ENCODE assay signal across 10 cellular contexts in the genomic region with DNA sequence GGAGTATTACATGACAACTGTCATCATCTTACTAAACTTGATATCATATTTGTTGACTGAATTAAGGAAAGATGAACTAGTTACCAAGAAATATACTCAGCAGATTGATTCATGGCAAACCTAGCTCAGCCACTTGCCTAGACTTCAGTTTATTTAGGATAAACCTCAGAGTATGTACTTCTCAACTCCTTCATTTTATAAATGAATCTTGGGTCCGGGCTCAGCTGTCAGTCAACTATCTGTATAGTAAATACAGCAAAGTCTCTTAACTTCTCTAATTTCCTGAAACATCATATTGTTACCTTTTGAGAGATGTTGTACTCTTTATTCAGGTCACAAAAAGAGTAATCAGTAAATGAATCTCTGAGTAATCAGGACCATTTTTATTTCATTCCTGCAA.
DNase-seq lines count a peak whose midpoint lies in the region; ATAC-seq and TF ChIP-seq lines count a peak whose summit lies in the region.
"Had no signal": no experiment of that assay in that cellular context is flagged by ENCODE, and none has a peak within 500 bp of the region (broad histone marks: within the 10 kb centered on the region; RNA-seq: fewer than 3 reads in every experiment).

No MANE protein-coding gene starts in this region.

- H3K36me3 Mint-ChIP-seq in activated CD4-positive, alpha-beta T cell treated with anti-CD3 and anti-CD28 coated beads, Interleukin-2, amount 10 ng/mL, durations not matched to agents 24 days and 14 days (ENCODE audit: low read depth): peaks cover 76% of the 10 kb centered on the region

- ATAC-seq in left ventricle myocardium superior: no peak

- H3K9me3 Mint-ChIP-seq in activated CD4-positive, alpha-beta T cell treated with anti-CD3 and anti-CD28 coated beads, Interleukin-2, amount 10 ng/mL, durations not matched to agents 24 days and 14 days: no peaks in the 10 kb centered on the region

- peaks cover 74% of the 10 kb centered on the region for H3K4me1 Mint-ChIP-seq in activated CD4-positive, alpha-beta T cell treated with anti-CD3 and anti-CD28 coated beads, Interleukin-2, amount 10 ng/mL, durations not matched to agents 24 days and 14 days

- 54 to 79% (median 66%) methylated on average over 1 of the region's 1 CpG for WGBS in stomach, 5 donors

- TF ChIP-seq EP300 in stomach (IDR thresholded peaks at IDR 0.05): no peak

- H3K27me3 Mint-ChIP-seq in activated CD4-positive, alpha-beta T cell treated with anti-CD3 and anti-CD28 coated beads, Interleukin-2, amount 10 ng/mL, durations not matched to agents 24 days and 14 days: no peaks in the 10 kb centered on the region

- TF ChIP-seq CTCF in Peyer's patch (IDR thresholded peaks at IDR 0.05) (no peak), stomach (IDR thresholded peaks at IDR 0.05) (no peak)

- peaks cover 0 to 22% (median 12%) of the 10 kb centered on the region in 4 donors for H3K4me1 ChIP-seq in Peyer's patch
- H3K4me1 ChIP-seq in effector memory CD4-positive, alpha-beta T cell (ENCODE audit: control insufficient read depth, insufficient read depth, low read length, poor library complexity, severe bottlenecking): peaks cover 62% of the 10 kb centered on the region
- H3K4me1 ChIP-seq in stomach: peaks cover 20 to 66% (median 40%) of the 10 kb centered on the region in 4 donors

- intact Hi-C loops in activated CD4-positive, alpha-beta T cell treated with anti-CD3 and anti-CD28 coated beads, Interleukin-2, amount 10 ng/mL, durations not matched to agents 24 days and 14 days (cut with micrococcal nuclease): no loop called here
- intact Hi-C loops in stomach (cut with DNase I; ENCODE audit: low total_unique reads) (no loop called here), left ventricle myocardium superior (cut with micrococcal nuclease) (no loop called here)

- H3K27me3 ChIP-seq in Peyer's patch (no peaks in the 10 kb centered on the region), stomach (no peaks in the 10 kb centered on the region)
- no peaks in the 10 kb centered on the region for H3K27me3 ChIP-seq in effector memory CD4-positive, alpha-beta T cell (replicated peaks; ENCODE audit: control insufficient read depth, insufficient read depth, low read length, poor library complexity, severe bottlenecking)

- no peaks in the 10 kb centered on the region for H3K9me3 ChIP-seq in Peyer's patch
- H3K9me3 ChIP-seq in effector memory CD4-positive, alpha-beta T cell (ENCODE audit: control insufficient read depth, low read length): no peaks in the 10 kb centered on the region
- H3K9me3 ChIP-seq in stomach: no peaks in the 10 kb centered on the region

- H3K4me3 Mint-ChIP-seq in activated CD4-positive, alpha-beta T cell treated with anti-CD3 and anti-CD28 coated beads, Interleukin-2, amount 10 ng/mL, durations not matched to agents 24 days and 14 days: peak overlapping the region; percentile 60
- H3K4me3 Mint-ChIP-seq: nephron progenitor cell had no signal

- H3K4me3 ChIP-seq in Peyer's patch: no peak overlapping the region
- H3K4me3 ChIP-seq in effector memory CD4-positive, alpha-beta T cell (ENCODE audit: insufficient read depth, low read depth, low read length, poor library complexity, severe bottlenecking): peak overlapping the region; percentile 30
- H3K4me3 ChIP-seq in stomach: no peak overlapping the region

- H3K27ac Mint-ChIP-seq in activated CD4-positive, alpha-beta T cell treated with anti-CD3 and anti-CD28 coated beads, Interleukin-2, amount 10 ng/mL, durations not matched to agents 24 days and 14 days: peak overlapping the region; percentile 81
- H3K27ac Mint-ChIP-seq: nephron progenitor cell had no signal

- H3K27ac ChIP-seq in Peyer's patch (peak overlapping the region; percentile 27 to 70 (median 50)), stomach (peak overlapping the region in 4 of 5 donors; percentile 80 to 93 (median 84))
- H3K27ac ChIP-seq in effector memory CD4-positive, alpha-beta T cell (ENCODE audit: insufficient read depth, low read length, poor library complexity, severe bottlenecking): peak overlapping the region; percentile 83

- peak; percentile 52 for DNase-seq in activated CD4-positive, alpha-beta T cell treated with anti-CD3 and anti-CD28 coated beads, Interleukin-2, amount 10 ng/mL, durations not matched to agents 24 days and 14 days
- DNase-seq in activated CD4-positive, alpha-beta T cell treated with anti-CD3 and anti-CD28 coated beads, Interleukin-2, amount 50 U/mL, for 4 hours: no peak
- no peak for DNase-seq in Peyer's patch
- DNase-seq in effector memory CD4-positive, alpha-beta T cell: no peak
- DNase-seq in stomach: no peak
- no peak for DNase-seq in HT-29 (ENCODE audit: low spot score)
- DNase-seq in left ventricle myocardium superior: no peak
- no peak for DNase-seq in GF-D8 (lab: John Stamatoyannopoulos, UW)
- DNase-seq: nephron progenitor cell; NK-92 treated with Interleukin-12 subunit alpha and Interleukin-12 subunit beta, amount 100 ng/mL, for 24 hours had no signal

- no peaks in the 10 kb centered on the region for H3K36me3 ChIP-seq in Peyer's patch
- peaks cover 8% of the 10 kb centered on the region for H3K36me3 ChIP-seq in effector memory CD4-positive, alpha-beta T cell (ENCODE audit: control insufficient read depth, insufficient read depth, low read length)
- H3K36me3 ChIP-seq in stomach: peaks cover 0 to 19% (median 6%) of the 10 kb centered on the region in 4 donors

- TF ChIP-seq POLR2A in Peyer's patch (IDR thresholded peaks at IDR 0.05) (no peak), stomach (IDR thresholded peaks at IDR 0.05) (no peak)
